2 cellular contexts compared by ENCODE assay signal in genomic region chr2:86014493-86014892, GRCh38.
A peak's percentile ranks its signal among the peaks of the same experiment; 100 is the strongest.
TF ChIP-seq lines count a peak whose summit lies in the region.

No MANE protein-coding gene starts in this region.

TF ChIP-seq in HEK293, 187 proteins besides CTCF, POLR2A, EP300 and RAD21 (continued from another document):
- TF ChIP-seq ZNF488 (tag by site-specific recombination; IDR thresholded peaks at IDR 0.05) (no peak), ZSCAN5A (tag by site-specific recombination; IDR thresholded peaks at IDR 0.05) (no peak)

TF ChIP-seq in K562, 482 proteins besides CTCF, POLR2A, EP300 and RAD21 (continued from another document and continues in another):
- TF ChIP-seq RREB1 (CRISPR knock-in tag; IDR thresholded peaks at IDR 0.05) = no peak
- TF ChIP-seq SP1 (CRISPR knock-in tag; IDR thresholded peaks at IDR 0.05) = no peak
- TF ChIP-seq ARID4B (CRISPR knock-in tag; IDR thresholded peaks at IDR 0.05) = no peak
- peak; percentile 57; the same call in 1 of the 2 replicates for TF ChIP-seq CBX5 (IDR thresholded peaks at IDR 0.05; ENCODE audit: borderline replicate concordance, low read depth)
- TF ChIP-seq HLTF (IDR thresholded peaks at IDR 0.05) = peak; percentile 89; the same call in 1 of the 2 replicates
- TF ChIP-seq SMC3 (conservative IDR thresholded peaks at IDR 0.05; ENCODE audit: insufficient read depth, low read depth, low read length) = no peak
- no peak for TF ChIP-seq HES1 (IDR thresholded peaks at IDR 0.05; ENCODE audit: low read depth)
- no peak for TF ChIP-seq NRF1 (conservative IDR thresholded peaks at IDR 0.05 in 1 of 2, IDR thresholded peaks at IDR 0.05 in 1 of 2)
- no peak for TF ChIP-seq CBX8 (IDR thresholded peaks at IDR 0.05; ENCODE audit: borderline replicate concordance, extremely low read depth, low read depth, low read length, poor library complexity, severe bottlenecking)
- no peak for TF ChIP-seq HMG20B (CRISPR knock-in tag; IDR thresholded peaks at IDR 0.05)
- 0 out of 2 replicates have a peak, but pooled peaks have one; percentile 15 for TF ChIP-seq BHLHE40 (IDR thresholded peaks at IDR 0.05; ENCODE audit: low read length)
- peak; percentile 72 for TF ChIP-seq USF2 (CRISPR knock-in tag; IDR thresholded peaks at IDR 0.05)
- no peak for TF ChIP-seq SRF (CRISPR knock-in tag; IDR thresholded peaks at IDR 0.05)
- TF ChIP-seq SRSF9 (IDR thresholded peaks at IDR 0.05; ENCODE audit: borderline replicate concordance, low read depth, low read length) = no peak
- TF ChIP-seq SETDB1 (IDR thresholded peaks at IDR 0.05; ENCODE audit: low read length) = no peak
- no peak for TF ChIP-seq NONO (IDR thresholded peaks at IDR 0.05; ENCODE audit: low read depth in 2 of 2, low read length in 1 of 2)
- no peak for TF ChIP-seq HDAC8 (tag; IDR thresholded peaks at IDR 0.05)
- TF ChIP-seq TRIM24 (IDR thresholded peaks at IDR 0.05) = peak; percentile 79 to 84
- no peak for TF ChIP-seq PPARD (CRISPR knock-in tag; IDR thresholded peaks at IDR 0.05)
- 0 out of 2 replicates have a peak, but pooled peaks have one; percentile 24 for TF ChIP-seq CBFA2T2 (conservative IDR thresholded peaks at IDR 0.05)
- TF ChIP-seq KDM4B (IDR thresholded peaks at IDR 0.05; ENCODE audit: borderline replicate concordance in 2 of 2, low read depth in 1 of 2) = no peak
- no peak for TF ChIP-seq MECOM (CRISPR knock-in tag; IDR thresholded peaks at IDR 0.05)
- TF ChIP-seq CBX1 (IDR thresholded peaks at IDR 0.05; ENCODE audit: low read depth) = peak; percentile 70; the same call in 1 of the 2 replicates
- peak; percentile 87 for TF ChIP-seq TFE3 (CRISPR knock-in tag; IDR thresholded peaks at IDR 0.05)
- TF ChIP-seq CHAMP1 (IDR thresholded peaks at IDR 0.05) = peak; percentile 41; the same call in 1 of the 2 replicates
- peak in 1 of 2 experiments; percentile 95; a peak in 2 of 3 replicates for TF ChIP-seq CBX3 (IDR thresholded peaks at IDR 0.05; ENCODE audit: borderline replicate concordance in 1 of 2, low read length in 2 of 2)
- TF ChIP-seq ARID3A (IDR thresholded peaks at IDR 0.05; ENCODE audit: borderline replicate concordance, low read depth, low read length) = no peak
- TF ChIP-seq ZNF280A (IDR thresholded peaks at IDR 0.05; ENCODE audit: low read depth, partially characterized antibody) = peak; percentile 74
- no peak for TF ChIP-seq FOXK2 (conservative IDR thresholded peaks at IDR 0.05 in 1 of 2, IDR thresholded peaks at IDR 0.05 in 1 of 2; ENCODE audit: low read depth in 2 of 2)
- no peak for TF ChIP-seq THRB (CRISPR knock-in tag; conservative IDR thresholded peaks at IDR 0.05)
- no peak for TF ChIP-seq KLF1 (tag; IDR thresholded peaks at IDR 0.05)
- TF ChIP-seq E2F4 (CRISPR knock-in tag; IDR thresholded peaks at IDR 0.05; ENCODE audit: low read depth) = no peak
- TF ChIP-seq STAG1 (CRISPR knock-in tag; IDR thresholded peaks at IDR 0.05; ENCODE audit: borderline replicate concordance) = no peak
- TF ChIP-seq ZNF134 (CRISPR knock-in tag; conservative IDR thresholded peaks at IDR 0.05) = no peak
